In the genomic region with DNA sequence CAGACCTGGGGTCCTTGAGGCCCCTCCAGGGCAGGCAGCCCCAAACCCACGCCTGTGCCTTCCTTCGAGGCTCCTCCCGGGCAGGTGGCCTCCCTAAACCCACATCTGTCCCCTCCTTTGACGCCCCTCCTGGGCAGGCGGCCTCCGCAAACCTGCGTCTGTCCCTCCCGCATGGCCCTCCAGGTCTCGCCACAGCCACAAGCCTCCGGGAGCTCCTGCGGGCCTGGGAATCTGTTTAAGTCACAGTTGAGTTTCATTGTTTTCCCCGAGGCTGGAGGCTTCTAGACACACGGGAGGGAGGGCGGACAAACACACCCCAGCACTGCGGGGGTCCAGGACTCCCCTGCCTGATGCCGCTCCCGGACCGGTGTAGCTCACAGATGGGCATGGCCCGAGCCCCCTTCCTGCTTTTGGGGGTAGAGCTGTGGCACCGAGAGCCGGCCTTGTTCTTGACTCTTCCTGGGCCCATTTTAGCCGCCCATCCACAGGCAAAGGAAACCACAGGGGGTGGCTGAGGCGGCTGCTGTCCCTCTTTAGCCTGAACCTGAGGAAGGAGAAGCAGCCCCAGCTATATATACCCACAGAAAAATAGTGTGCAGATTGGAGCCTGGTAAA, we compare ENCODE assay signal across 1 cellular context.
TF ChIP-seq lines count a peak whose summit lies in the region.

No MANE protein-coding gene starts in this region.

TF ChIP-seq in HEK293, 187 proteins besides CTCF, POLR2A, EP300 and RAD21 (continued from another document):
- peak; percentile 78 for TF ChIP-seq KLF17 (tag by site-specific recombination; IDR thresholded peaks at IDR 0.05)
- TF ChIP-seq SCRT1 (tag by site-specific recombination; IDR thresholded peaks at IDR 0.05; ENCODE audit: borderline replicate concordance) = 0 out of 2 replicates have a peak, but pooled peaks have one; percentile 10
- peak; percentile 19; the same call in 1 of the 2 replicates for TF ChIP-seq BCL11A (tag by site-specific recombination; IDR thresholded peaks at IDR 0.05; ENCODE audit: low read depth)
- TF ChIP-seq REPIN1 (tag by site-specific recombination; IDR thresholded peaks at IDR 0.05; ENCODE audit: low read depth) = no peak
- no peak for TF ChIP-seq ZNF18 (tag by site-specific recombination; IDR thresholded peaks at IDR 0.05)
- peak; percentile 18; the same call in 1 of the 2 replicates for TF ChIP-seq PRDM10 (tag by site-specific recombination; IDR thresholded peaks at IDR 0.05)
- TF ChIP-seq, protein P1, sequence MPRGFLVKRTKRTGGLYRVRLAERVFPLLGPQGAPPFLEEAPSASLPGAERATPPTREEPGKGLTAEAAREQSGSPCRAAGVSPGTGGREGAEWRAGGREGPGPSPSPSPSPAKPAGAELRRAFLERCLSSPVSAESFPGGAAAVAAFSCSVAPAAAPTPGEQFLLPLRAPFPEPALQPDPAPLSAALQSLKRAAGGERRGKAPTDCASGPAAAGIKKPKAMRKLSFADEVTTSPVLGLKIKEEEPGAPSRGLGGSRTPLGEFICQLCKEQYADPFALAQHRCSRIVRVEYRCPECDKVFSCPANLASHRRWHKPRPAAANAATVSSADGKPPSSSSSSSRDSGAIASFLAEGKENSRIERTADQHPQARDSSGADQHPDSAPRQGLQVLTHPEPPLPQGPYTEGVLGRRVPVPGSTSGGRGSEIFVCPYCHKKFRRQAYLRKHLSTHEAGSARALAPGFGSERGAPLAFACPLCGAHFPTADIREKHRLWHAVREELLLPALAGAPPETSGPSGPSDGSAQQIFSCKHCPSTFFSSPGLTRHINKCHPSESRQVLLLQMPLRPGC (tag by site-specific recombination; IDR thresholded peaks at IDR 0.05) = no peak
- TF ChIP-seq ZNF513 (tag by site-specific recombination; IDR thresholded peaks at IDR 0.05) = no peak
- TF ChIP-seq ZXDB (tag by site-specific recombination; IDR thresholded peaks at IDR 0.05) = no peak
- TF ChIP-seq ZNF416 (tag by site-specific recombination; IDR thresholded peaks at IDR 0.05) = no peak
- TF ChIP-seq ZNF548 (tag by site-specific recombination; IDR thresholded peaks at IDR 0.05) = no peak
- TF ChIP-seq, protein P2, sequence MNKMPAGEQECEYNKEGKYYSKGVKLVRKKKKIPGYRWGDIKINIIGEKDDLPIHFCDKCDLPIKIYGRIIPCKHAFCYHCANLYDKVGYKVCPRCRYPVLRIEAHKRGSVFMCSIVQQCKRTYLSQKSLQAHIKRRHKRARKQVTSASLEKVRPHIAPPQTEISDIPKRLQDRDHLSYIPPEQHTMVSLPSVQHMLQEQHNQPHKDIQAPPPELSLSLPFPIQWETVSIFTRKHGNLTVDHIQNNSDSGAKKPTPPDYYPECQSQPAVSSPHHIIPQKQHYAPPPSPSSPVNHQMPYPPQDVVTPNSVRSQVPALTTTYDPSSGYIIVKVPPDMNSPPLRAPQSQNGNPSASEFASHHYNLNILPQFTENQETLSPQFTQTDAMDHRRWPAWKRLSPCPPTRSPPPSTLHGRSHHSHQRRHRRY (tag by site-specific recombination; IDR thresholded peaks at IDR 0.05) = no peak
- TF ChIP-seq, protein P3, sequence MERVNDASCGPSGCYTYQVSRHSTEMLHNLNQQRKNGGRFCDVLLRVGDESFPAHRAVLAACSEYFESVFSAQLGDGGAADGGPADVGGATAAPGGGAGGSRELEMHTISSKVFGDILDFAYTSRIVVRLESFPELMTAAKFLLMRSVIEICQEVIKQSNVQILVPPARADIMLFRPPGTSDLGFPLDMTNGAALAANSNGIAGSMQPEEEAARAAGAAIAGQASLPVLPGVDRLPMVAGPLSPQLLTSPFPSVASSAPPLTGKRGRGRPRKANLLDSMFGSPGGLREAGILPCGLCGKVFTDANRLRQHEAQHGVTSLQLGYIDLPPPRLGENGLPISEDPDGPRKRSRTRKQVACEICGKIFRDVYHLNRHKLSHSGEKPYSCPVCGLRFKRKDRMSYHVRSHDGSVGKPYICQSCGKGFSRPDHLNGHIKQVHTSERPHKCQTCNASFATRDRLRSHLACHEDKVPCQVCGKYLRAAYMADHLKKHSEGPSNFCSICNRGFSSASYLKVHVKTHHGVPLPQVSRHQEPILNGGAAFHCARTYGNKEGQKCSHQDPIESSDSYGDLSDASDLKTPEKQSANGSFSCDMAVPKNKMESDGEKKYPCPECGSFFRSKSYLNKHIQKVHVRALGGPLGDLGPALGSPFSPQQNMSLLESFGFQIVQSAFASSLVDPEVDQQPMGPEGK (tag by site-specific recombination; IDR thresholded peaks at IDR 0.05) = peak; percentile 39; the same call in 1 of the 2 replicates
- no peak for TF ChIP-seq ZBTB7A (tag by site-specific recombination; IDR thresholded peaks at IDR 0.05; ENCODE audit: low read depth)
